1 cellular context compared by ENCODE assay signal in genomic region chr20:17613328-17614175, GRCh38.
TF ChIP-seq lines count a peak whose summit lies in the region.

No MANE protein-coding gene starts in this region.

TF ChIP-seq in SK-N-SH treated with all-trans-retinoic acid at 6 μM for 48 hours, 23 proteins besides CTCF, POLR2A, EP300 and RAD21 (continued from another document):
- TF ChIP-seq, protein P1, sequence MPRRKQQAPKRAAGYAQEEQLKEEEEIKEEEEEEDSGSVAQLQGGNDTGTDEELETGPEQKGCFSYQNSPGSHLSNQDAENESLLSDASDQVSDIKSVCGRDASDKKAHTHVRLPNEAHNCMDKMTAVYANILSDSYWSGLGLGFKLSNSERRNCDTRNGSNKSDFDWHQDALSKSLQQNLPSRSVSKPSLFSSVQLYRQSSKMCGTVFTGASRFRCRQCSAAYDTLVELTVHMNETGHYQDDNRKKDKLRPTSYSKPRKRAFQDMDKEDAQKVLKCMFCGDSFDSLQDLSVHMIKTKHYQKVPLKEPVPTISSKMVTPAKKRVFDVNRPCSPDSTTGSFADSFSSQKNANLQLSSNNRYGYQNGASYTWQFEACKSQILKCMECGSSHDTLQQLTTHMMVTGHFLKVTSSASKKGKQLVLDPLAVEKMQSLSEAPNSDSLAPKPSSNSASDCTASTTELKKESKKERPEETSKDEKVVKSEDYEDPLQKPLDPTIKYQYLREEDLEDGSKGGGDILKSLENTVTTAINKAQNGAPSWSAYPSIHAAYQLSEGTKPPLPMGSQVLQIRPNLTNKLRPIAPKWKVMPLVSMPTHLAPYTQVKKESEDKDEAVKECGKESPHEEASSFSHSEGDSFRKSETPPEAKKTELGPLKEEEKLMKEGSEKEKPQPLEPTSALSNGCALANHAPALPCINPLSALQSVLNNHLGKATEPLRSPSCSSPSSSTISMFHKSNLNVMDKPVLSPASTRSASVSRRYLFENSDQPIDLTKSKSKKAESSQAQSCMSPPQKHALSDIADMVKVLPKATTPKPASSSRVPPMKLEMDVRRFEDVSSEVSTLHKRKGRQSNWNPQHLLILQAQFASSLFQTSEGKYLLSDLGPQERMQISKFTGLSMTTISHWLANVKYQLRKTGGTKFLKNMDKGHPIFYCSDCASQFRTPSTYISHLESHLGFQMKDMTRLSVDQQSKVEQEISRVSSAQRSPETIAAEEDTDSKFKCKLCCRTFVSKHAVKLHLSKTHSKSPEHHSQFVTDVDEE (CRISPR knock-in tag; IDR thresholded peaks at IDR 0.05): no peak
- TF ChIP-seq ARNTL (CRISPR knock-in tag; IDR thresholded peaks at IDR 0.05; ENCODE audit: borderline replicate concordance, low read depth): no peak
- no peak for TF ChIP-seq OSR1 (CRISPR knock-in tag; IDR thresholded peaks at IDR 0.05)
- no peak for TF ChIP-seq SNAI2 (CRISPR knock-in tag; IDR thresholded peaks at IDR 0.05)
- no peak for TF ChIP-seq CREB5 (CRISPR knock-in tag; IDR thresholded peaks at IDR 0.05; ENCODE audit: low read depth)
- no peak for TF ChIP-seq ZFP30 (CRISPR knock-in tag; IDR thresholded peaks at IDR 0.05)
